1 cellular context compared by ENCODE assay signal in the genomic region with DNA sequence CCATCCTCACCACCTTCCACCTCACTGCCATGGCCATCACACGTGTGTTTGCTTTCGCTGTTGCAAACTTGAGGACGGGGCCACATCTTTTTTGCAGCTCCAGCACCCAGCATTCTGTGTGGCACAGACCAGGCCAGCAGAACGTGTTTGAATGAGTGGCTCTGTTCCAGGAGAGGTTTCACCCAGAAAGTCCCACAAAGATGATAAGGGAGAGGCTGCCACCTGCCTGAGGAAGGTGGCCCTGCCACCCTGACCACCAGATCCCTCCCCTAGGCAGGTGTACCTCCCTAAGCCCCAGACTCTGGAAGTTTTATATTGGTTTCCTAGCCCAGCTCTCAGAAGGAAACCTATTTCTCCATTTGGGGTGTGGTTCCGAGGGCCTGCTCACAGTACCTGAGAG.
TF ChIP-seq lines count a peak whose summit lies in the region.

No MANE protein-coding gene starts in this region.

TF ChIP-seq in GM12878, 131 proteins besides CTCF, POLR2A, EP300 and RAD21 (continued from another document):
- no peak for TF ChIP-seq NFIC (IDR thresholded peaks at IDR 0.05; ENCODE audit: low read depth, low read length)
